In the genomic region with DNA sequence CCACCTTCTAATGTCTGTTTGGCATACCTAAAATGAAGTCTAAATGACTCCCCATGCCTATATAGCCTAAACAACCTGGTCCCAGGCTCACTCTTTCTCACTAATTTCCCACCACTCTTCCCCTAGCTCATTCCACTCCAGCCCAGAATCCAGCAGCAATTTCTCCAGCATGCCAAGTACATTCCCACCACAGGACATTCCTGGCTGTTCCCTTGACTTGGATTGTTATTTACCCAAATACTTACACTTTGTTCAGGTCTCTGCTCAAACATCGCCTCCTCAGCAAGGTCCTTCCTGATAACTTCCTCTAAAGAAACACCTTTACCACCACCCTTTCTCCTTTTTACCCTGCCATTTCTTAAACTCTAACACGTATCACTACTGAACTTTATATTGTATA, we compare ENCODE assay signal across 7 cellular contexts.
"Had no signal": no experiment of that assay in that cellular context is flagged by ENCODE, and none has a peak within 500 bp of the region (broad histone marks: within the 10 kb centered on the region; RNA-seq: fewer than 3 reads in every experiment).

No MANE protein-coding gene starts in this region.

- H3K36me3 Mint-ChIP-seq: IgD-negative memory B cell had no signal

- H3K4me3 ChIP-seq: GM23248 had no signal

- H3K9me3 Mint-ChIP-seq: H9, IgD-negative memory B cell had no signal

- H3K4me3 Mint-ChIP-seq: H9, IgD-negative memory B cell had no signal

- H3K27me3 Mint-ChIP-seq: IgD-negative memory B cell had no signal

- DNase-seq: GM23248, GOT3, H9, HCEC 1CT, KBM-7 had no signal

- ATAC-seq: HepG2 had no signal

- H3K4me1 Mint-ChIP-seq: IgD-negative memory B cell had no signal

- H3K27ac ChIP-seq: GM23248 had no signal

- H3K27ac Mint-ChIP-seq: H9, IgD-negative memory B cell had no signal

- H3K9ac ChIP-seq: GM23248 had no signal
